In genomic region chr13:29523199-29523931, GRCh38 we compare ENCODE assay signal across 2 cellular contexts.
TF ChIP-seq lines count a peak whose summit lies in the region.

No MANE protein-coding gene starts in this region.

TF ChIP-seq in liver, 16 proteins besides CTCF, POLR2A, EP300 and RAD21 (continued from another document):
- TF ChIP-seq HNF4A (conservative IDR thresholded peaks at IDR 0.05) = no peak
- TF ChIP-seq ZBTB33 (IDR thresholded peaks at IDR 0.05) = no peak
- TF ChIP-seq FOXA1 (IDR thresholded peaks at IDR 0.05) = no peak
- TF ChIP-seq RXRA (IDR thresholded peaks at IDR 0.05) = no peak
- no peak for TF ChIP-seq MAX (IDR thresholded peaks at IDR 0.05)
- no peak for TF ChIP-seq NR2F2 (IDR thresholded peaks at IDR 0.05)
- no peak for TF ChIP-seq TAF1 (conservative IDR thresholded peaks at IDR 0.05)
- TF ChIP-seq REST (IDR thresholded peaks at IDR 0.05) = no peak
- TF ChIP-seq SP1 (IDR thresholded peaks at IDR 0.05) = no peak

TF ChIP-seq in SK-N-SH treated with all-trans-retinoic acid at 6 μM for 48 hours, 23 proteins besides CTCF, POLR2A, EP300 and RAD21 (continued from another document):
- no peak for TF ChIP-seq POU6F1 (CRISPR knock-in tag; IDR thresholded peaks at IDR 0.05; ENCODE audit: borderline replicate concordance, low read depth)
- TF ChIP-seq ZNF565 (CRISPR knock-in tag; conservative IDR thresholded peaks at IDR 0.05; ENCODE audit: low read depth) = no peak
- no peak for TF ChIP-seq ZNF8 (CRISPR knock-in tag; IDR thresholded peaks at IDR 0.05)
- no peak for TF ChIP-seq ESRRG (CRISPR knock-in tag; IDR thresholded peaks at IDR 0.05)
- TF ChIP-seq CSDC2 (CRISPR knock-in tag; IDR thresholded peaks at IDR 0.05) = no peak
- no peak for TF ChIP-seq TOX (CRISPR knock-in tag; IDR thresholded peaks at IDR 0.05; ENCODE audit: borderline replicate concordance)
